16 cellular contexts compared by ENCODE assay signal in genomic region chr11:34181856-34182405, GRCh38.
A peak's percentile ranks its signal among the peaks of the same experiment; 100 is the strongest.
DNase-seq lines count a peak whose midpoint lies in the region; ATAC-seq and TF ChIP-seq lines count a peak whose summit lies in the region.
"Had no signal": no experiment of that assay in that cellular context is flagged by ENCODE, and none has a peak within 500 bp of the region (broad histone marks: within the 10 kb centered on the region; RNA-seq: fewer than 3 reads in every experiment).

No MANE protein-coding gene starts in this region.

- no peaks in the 10 kb centered on the region for H3K9me3 ChIP-seq in lower lobe of right lung
- H3K9me3 ChIP-seq: HAP-1 had no signal

- peak; percentile 7 to 36 for ATAC-seq in left cardiac atrium
- ATAC-seq in lower lobe of right lung, result no peak
- ATAC-seq in stimulated activated naive B cell treated with anti-CD40 and anti-IgM and Interleukin-4, amounts not matched to agents 10 μg/mL and 1 μg/mL and 100 μg/mL, for 72 hours (replicated peaks), result no peak
- ATAC-seq: CD8-positive, alpha-beta T cell; GM23338 had no signal

- no peak overlapping the region for H3K27ac ChIP-seq in lower lobe of right lung

- no peaks in the 10 kb centered on the region for H3K4me1 ChIP-seq in lower lobe of right lung

- H3K27me3 Mint-ChIP-seq in stimulated activated naive B cell treated with anti-CD40 and anti-IgM and Interleukin-4, amounts not matched to agents 10 μg/mL and 1 μg/mL and 100 μg/mL, for 72 hours, result no peaks in the 10 kb centered on the region
- H3K27me3 Mint-ChIP-seq: B cell had no signal

- H3K4me3 ChIP-seq in lower lobe of right lung, result no peak overlapping the region
- H3K4me3 ChIP-seq: GM23338, HAP-1 had no signal

- H3K4me3 Mint-ChIP-seq in stimulated activated naive B cell treated with anti-CD40 and anti-IgM and Interleukin-4, amounts not matched to agents 10 μg/mL and 1 μg/mL and 100 μg/mL, for 72 hours, result no peak overlapping the region
- H3K4me3 Mint-ChIP-seq: B cell; CD8-positive, alpha-beta T cell; GM23338 had no signal

- H3K36me3 ChIP-seq in lower lobe of right lung, result no peaks in the 10 kb centered on the region
- H3K36me3 ChIP-seq: HAP-1 had no signal

- H3K4me1 Mint-ChIP-seq in stimulated activated naive B cell treated with anti-CD40 and anti-IgM and Interleukin-4, amounts not matched to agents 10 μg/mL and 1 μg/mL and 100 μg/mL, for 72 hours, result peaks cover 43 to 71% of the 10 kb centered on the region in 2 donors
- H3K4me1 Mint-ChIP-seq: B cell had no signal

- H3K27me3 ChIP-seq in lower lobe of right lung (ENCODE audit: low read depth), result no peaks in the 10 kb centered on the region

- intact Hi-C loops in left cardiac atrium (cut with DNase I), result no loop called here
- intact Hi-C loops in cardiac septum (cut with DNase I), result no loop called here
- intact Hi-C loops in lower lobe of right lung (cut with DNase I), result no loop called here

- TF ChIP-seq CTCF in lower lobe of right lung (IDR thresholded peaks at IDR 0.05), result no peak

- H3K9me3 Mint-ChIP-seq in stimulated activated naive B cell treated with anti-CD40 and anti-IgM and Interleukin-4, amounts not matched to agents 10 μg/mL and 1 μg/mL and 100 μg/mL, for 72 hours, result no peaks in the 10 kb centered on the region
- H3K9me3 Mint-ChIP-seq: CD8-positive, alpha-beta T cell; GM23338 had no signal

- peak overlapping the region; percentile 84 for H3K27ac Mint-ChIP-seq in stimulated activated naive B cell treated with anti-CD40 and anti-IgM and Interleukin-4, amounts not matched to agents 10 μg/mL and 1 μg/mL and 100 μg/mL, for 72 hours
- H3K27ac Mint-ChIP-seq: B cell; CD8-positive, alpha-beta T cell; GM23338 had no signal

- no peak for DNase-seq in left cardiac atrium
- no peak for DNase-seq in cardiac septum (ENCODE audit: low spot score)
- DNase-seq in lower lobe of right lung, result peak; percentile 4
- no peak for DNase-seq in stimulated activated naive B cell treated with anti-CD40 and anti-IgM and Interleukin-4, amounts not matched to agents 10 μg/mL and 1 μg/mL and 100 μg/mL, for 72 hours
- DNase-seq in CD1c-positive myeloid dendritic cell (ENCODE audit: extremely low spot score), result no peak
- no peak for DNase-seq in activated CD4-positive, CD25-positive, alpha-beta regulatory T cell (lab: John Stamatoyannopoulos, UW)
- DNase-seq in NCI-H146 treated with DMSO at 0.1 percent for 48 hours (lab: John Stamatoyannopoulos, UW; ENCODE audit: unreplicated experiment), result no peak
- DNase-seq: ACHN; CD8-positive, alpha-beta T cell; COR-L47; DMS153; DND-41; GDM1 had no signal

- H3K36me3 Mint-ChIP-seq in stimulated activated naive B cell treated with anti-CD40 and anti-IgM and Interleukin-4, amounts not matched to agents 10 μg/mL and 1 μg/mL and 100 μg/mL, for 72 hours, result peaks cover 19 to 40% of the 10 kb centered on the region in 2 donors
- H3K36me3 Mint-ChIP-seq: CD8-positive, alpha-beta T cell had no signal

Comparison
In these comparisons a context has a peak if more than half of its experiments do, and no peak if none do; other contexts are left out.
1. ATAC-seq: peak in left cardiac atrium (2 of 2); none in lower lobe of right lung (0 of 2) and stimulated activated naive B cell treated with anti-CD40 and anti-IgM and Interleukin-4, amounts not matched to agents 10 μg/mL and 1 μg/mL and 100 μg/mL, for 72 hours (0 of 2).